9 cellular contexts compared by ENCODE assay signal in genomic region chr21:45136500-45136899, GRCh38.
DNase-seq lines count a peak whose midpoint lies in the region; ATAC-seq and TF ChIP-seq lines count a peak whose summit lies in the region.
"Had no signal": no experiment of that assay in that cellular context is flagged by ENCODE, and none has a peak within 500 bp of the region (broad histone marks: within the 10 kb centered on the region; RNA-seq: fewer than 3 reads in every experiment).

No MANE protein-coding gene starts in this region.

- H4K20me1 ChIP-seq in PC-9 (ENCODE audit: insufficient read depth) (no peaks in the 10 kb centered on the region), neural progenitor cell (ENCODE audit: low read depth) (no peaks in the 10 kb centered on the region)

- no peaks in the 10 kb centered on the region for H3K36me3 Mint-ChIP-seq in neural progenitor cell

- ATAC-seq in GM21576 (IDR thresholded peaks at IDR 0.05; ENCODE audit: unreplicated experiment): no peak

- H3K4me1 Mint-ChIP-seq in neural progenitor cell: peaks cover 12% of the 10 kb centered on the region

- H3K27me3 Mint-ChIP-seq in neural progenitor cell (ENCODE audit: insufficient read depth, low read depth): peaks cover 3% of the 10 kb centered on the region
- H3K27me3 Mint-ChIP-seq: B cell had no signal

- no peaks in the 10 kb centered on the region for H3K9me2 ChIP-seq in PC-9 (ENCODE audit: insufficient read depth)

- H3K4me1 ChIP-seq in PC-9 (replicated peaks; ENCODE audit: insufficient read depth) (no peaks in the 10 kb centered on the region; the same call in 1 of the 2 replicates), neural progenitor cell (no peaks in the 10 kb centered on the region), tibial artery (peaks cover 0 to 98% (median 68%) of the 10 kb centered on the region in 4 donors)

- H3K9me3 Mint-ChIP-seq in neural progenitor cell: no peaks in the 10 kb centered on the region
- H3K9me3 Mint-ChIP-seq: stimulated activated effector memory CD8-positive, alpha-beta T cell treated with anti-CD3 and anti-CD28 coated beads, Interleukin-12 subunit alpha, Interleukin-12 subunit beta, amount 100 ng/mL, for 72 hours had no signal

- H3K4me2 ChIP-seq in PC-9 (0 out of 2 replicates have a peak overlapping the region, but pooled peaks have one; percentile 12), neural progenitor cell (no peak overlapping the region)

- H3K4me3 ChIP-seq in PC-9 (no peak overlapping the region), brain microvascular endothelial cell (ENCODE audit: low read depth, low read length) (no peak overlapping the region), neural progenitor cell (no peak overlapping the region), tibial artery (no peak overlapping the region)

- H3K79me2 ChIP-seq in PC-9 (ENCODE audit: low read depth): no peaks in the 10 kb centered on the region
- no peaks in the 10 kb centered on the region for H3K79me2 ChIP-seq in neural progenitor cell (ENCODE audit: low read depth)

- H3K27ac ChIP-seq in PC-9: no peak overlapping the region
- peak overlapping the region; percentile 42 for H3K27ac ChIP-seq in brain microvascular endothelial cell
- H3K27ac ChIP-seq in neural progenitor cell: no peak overlapping the region
- H3K27ac ChIP-seq in tibial artery: peak overlapping the region; percentile 70 to 77

- DNase-seq in PC-9: no peak
- DNase-seq in brain microvascular endothelial cell: no peak
- DNase-seq in neural progenitor cell (ENCODE audit: low spot score): no peak
- DNase-seq in tibial artery: peak in 1 of 2 donors; percentile 68
- no peak for DNase-seq in AG20443 (ENCODE audit: low spot score)
- DNase-seq in HK-2 (ENCODE audit: unreplicated experiment): no peak

- H2AFZ ChIP-seq in PC-9 (no peak overlapping the region), neural progenitor cell (replicated peaks) (no peak overlapping the region)

- POLR2A ChIA-PET in PC-9 (lab: Charles Lee; ENCODE audit: unreplicated experiment): no interaction called here

- H3K36me3 ChIP-seq in PC-9 (ENCODE audit: low read depth): no peaks in the 10 kb centered on the region
- H3K36me3 ChIP-seq in brain microvascular endothelial cell (replicated peaks): peaks cover 8% of the 10 kb centered on the region
- no peaks in the 10 kb centered on the region for H3K36me3 ChIP-seq in neural progenitor cell
- H3K36me3 ChIP-seq in tibial artery: peaks cover 0 to 18% (median 5%) of the 10 kb centered on the region in 3 donors

- CTCF ChIA-PET in PC-9 (lab: Charles Lee): interaction anchor here (0.6 to 1.7 kb wide), 3 partner anchors 81 to 336 kb away, joined by 4 to 11 read pairs (median 8); no protein-coding TSS in a partner anchor

- H3K27ac Mint-ChIP-seq in neural progenitor cell: peak overlapping the region; percentile 64
- H3K27ac Mint-ChIP-seq: B cell; stimulated activated effector memory CD8-positive, alpha-beta T cell treated with anti-CD3 and anti-CD28 coated beads, Interleukin-12 subunit alpha, Interleukin-12 subunit beta, amount 100 ng/mL, for 72 hours had no signal

- intact Hi-C loops in PC-9 (cut with micrococcal nuclease; ENCODE audit: unreplicated experiment): loop anchor here (5.0 kb wide), 1 partner anchor 291 kb away; no protein-coding TSS in a partner anchor
- intact Hi-C loops in tibial artery (cut with DNase I; ENCODE audit: low total_unique reads): no loop called here

- no peaks in the 10 kb centered on the region for H3K27me3 ChIP-seq in PC-9 (ENCODE audit: insufficient read depth, low read depth)
- H3K27me3 ChIP-seq in brain microvascular endothelial cell (replicated peaks): no peaks in the 10 kb centered on the region
- H3K27me3 ChIP-seq in neural progenitor cell: no peaks in the 10 kb centered on the region
- H3K27me3 ChIP-seq in tibial artery: no peaks in the 10 kb centered on the region

- H3F3A ChIP-seq in PC-9 (ENCODE audit: insufficient read depth, low read depth) (no peaks in the 10 kb centered on the region), neural progenitor cell (ENCODE audit: low read depth) (peaks cover 4% of the 10 kb centered on the region)

- TF ChIP-seq CTCF in PC-9 (conservative IDR thresholded peaks at IDR 0.05) (no peak), brain microvascular endothelial cell (IDR thresholded peaks at IDR 0.05; ENCODE audit: low read depth, low read length, missing control alignments) (no peak), neural progenitor cell (IDR thresholded peaks at IDR 0.05) (no peak), tibial artery (IDR thresholded peaks at IDR 0.05) (no peak)

- in situ Hi-C loops in brain microvascular endothelial cell (cut with HindIII; ENCODE audit: low pct_ligation_motif_present, low sequenced_read_pairs): loop anchor here (25.0 kb wide), 1 partner anchor 199 kb away; the partner anchor contains the start of gene SLX9

- H3K9me3 ChIP-seq in PC-9 (ENCODE audit: insufficient read depth, low read depth) (no peaks in the 10 kb centered on the region), neural progenitor cell (ENCODE audit: low read depth) (no peaks in the 10 kb centered on the region), tibial artery (no peaks in the 10 kb centered on the region)

- no TSS peak for BruUV-seq in PC-9 (replicated peaks; lab: Mats Ljungman, UMichigan)

- no peak overlapping the region for H3K4me3 Mint-ChIP-seq in neural progenitor cell
- H3K4me3 Mint-ChIP-seq: B cell; stimulated activated effector memory CD8-positive, alpha-beta T cell treated with anti-CD3 and anti-CD28 coated beads, Interleukin-12 subunit alpha, Interleukin-12 subunit beta, amount 100 ng/mL, for 72 hours had no signal

- H3K9ac ChIP-seq in neural progenitor cell: no peak overlapping the region

Comparison
In these comparisons a context has a peak if more than half of its experiments do, and no peak if none do; other contexts are left out.
1. H3K27ac ChIP-seq: peak in brain microvascular endothelial cell (single experiment) and tibial artery (2 of 2); none in PC-9 (single experiment) and neural progenitor cell (single experiment).